Comparison of ENCODE assay signal across 8 cellular contexts in genomic region chrX:18885317-18886004, GRCh38.
DNase-seq lines count a peak whose midpoint lies in the region; FAIRE-seq and TF ChIP-seq lines count a peak whose summit lies in the region.

No MANE protein-coding gene starts in this region.

- H2BK5ac ChIP-seq in H1 (ENCODE audit: low read depth, low read length) = no peak overlapping the region

- CTCF ChIA-PET in H1 (lab: Charles Lee; ENCODE audit: partially characterized antibody) = interaction anchor here (1.0 to 1.8 kb wide), 4 partner anchors 9 to 448 kb away, joined by 3 to 6 read pairs (median 4); no protein-coding TSS in a partner anchor

- H2BK12ac ChIP-seq in H1 (ENCODE audit: low read depth, low read length) = no peak overlapping the region

- no peaks in the 10 kb centered on the region for H3K9me3 ChIP-seq in OCI-LY3 (ENCODE audit: insufficient read depth, low read length)
- no peaks in the 10 kb centered on the region for H3K9me3 ChIP-seq in H1 (ENCODE audit: insufficient read depth in 2 of 2, low read depth in 1 of 2, low read length in 1 of 2)

- H3K79me1 ChIP-seq in H1 (ENCODE audit: low read depth, low read length) = no peaks in the 10 kb centered on the region

- peak overlapping the region; percentile 53 for H3K4ac ChIP-seq in H1 (replicated peaks; ENCODE audit: insufficient read length, low read depth, low read length)

- no peak for TF ChIP-seq POLR2A in H1 (IDR thresholded peaks at IDR 0.05; ENCODE audit: control extremely low read depth in 1 of 2, low read depth in 2 of 2, low read length in 2 of 2)

- peaks cover 10% of the 10 kb centered on the region; the same call in 1 of the 2 replicates for H3K23me2 ChIP-seq in H1 (ENCODE audit: low read depth, low read length)

- H4K91ac ChIP-seq in H1 (replicated peaks; ENCODE audit: insufficient read length, low read length) = no peak overlapping the region

- H3K79me2 ChIP-seq in OCI-LY3 (ENCODE audit: low read length) (no peaks in the 10 kb centered on the region), H1 (ENCODE audit: control insufficient read depth in 1 of 2, insufficient read depth in 2 of 2, low read length in 2 of 2) (no peaks in the 10 kb centered on the region)

- H3K14ac ChIP-seq in H1 (ENCODE audit: insufficient read length) = no peak overlapping the region

- no peak overlapping the region for H2BK20ac ChIP-seq in H1 (ENCODE audit: low read length)

- H3K18ac ChIP-seq in H1 (ENCODE audit: extremely low read depth, low read length) = no peak overlapping the region

- H4K5ac ChIP-seq in H1 (ENCODE audit: insufficient read length, low read depth, low read length) = no peak overlapping the region

- H3K27ac ChIP-seq in OCI-LY3 (ENCODE audit: low read length) = no peak overlapping the region
- no peak overlapping the region for H3K27ac ChIP-seq in H1 (ENCODE audit: low read depth, low read length)

- TF ChIP-seq RAD21 in H1 (IDR thresholded peaks at IDR 0.05 in 1 of 2, conservative IDR thresholded peaks at IDR 0.05 in 1 of 2; ENCODE audit: low read depth in 2 of 2, low read length in 2 of 2) = no peak

- H4K8ac ChIP-seq in H1 (ENCODE audit: extremely low read depth, insufficient read depth, low read length) = no peak overlapping the region

- peak overlapping the region; percentile 69; the same call in 1 of the 2 replicates for H2AFZ ChIP-seq in OCI-LY3 (ENCODE audit: low read depth, low read length)
- H2AFZ ChIP-seq in H1 (ENCODE audit: low read length) = no peak overlapping the region

- H3K4me3 ChIP-seq in OCI-LY3 (ENCODE audit: low read length) (peak overlapping the region; percentile 69), H1 (ENCODE audit: extremely low read depth in 1 of 4, insufficient read depth in 2 of 4, low read depth in 3 of 4, low read length in 4 of 4) (peak overlapping the region in 2 of 4 experiments; percentile 17 to 53; a peak in 3 of 8 replicates), retinal pigment epithelial cell (ENCODE audit: low read length) (peak overlapping the region; percentile 31)

- no peak for TF ChIP-seq EP300 in H1 (IDR thresholded peaks at IDR 0.05; ENCODE audit: borderline replicate concordance in 1 of 2, low read depth in 2 of 2, low read length in 2 of 2)

- TF ChIP-seq CTCF in OCI-LY3 (IDR thresholded peaks at IDR 0.05; ENCODE audit: low read depth, low read length) (no peak), H1 (IDR thresholded peaks at IDR 0.05; ENCODE audit: control extremely low read depth in 1 of 3, insufficient read depth in 1 of 3, low read depth in 1 of 3, low read length in 3 of 3) (no peak), retinal pigment epithelial cell (conservative IDR thresholded peaks at IDR 0.05; ENCODE audit: low read depth, low read length) (no peak)

- H3K4me1 ChIP-seq in OCI-LY3 (ENCODE audit: low read length) (peaks cover 11% of the 10 kb centered on the region; the same call in 1 of the 2 replicates), H1 (replicated peaks in 1 of 4; ENCODE audit: control insufficient read depth in 3 of 4, insufficient read depth in 4 of 4, low read length in 3 of 4) (peaks cover 0 to 10% (median 2%) of the 10 kb centered on the region in 4 experiments; a peak in 2 of 7 replicates)

- H3K56ac ChIP-seq in H1 (replicated peaks; ENCODE audit: insufficient read length, low read depth, low read length) = no peak overlapping the region

- no peaks in the 10 kb centered on the region for H3K36me3 ChIP-seq in OCI-LY3 (replicated peaks; ENCODE audit: low read depth, low read length)
- H3K36me3 ChIP-seq in H1 (ENCODE audit: control insufficient read depth in 2 of 4, insufficient read depth in 4 of 4, low read length in 3 of 4) = no peaks in the 10 kb centered on the region

- H2BK15ac ChIP-seq in H1 (ENCODE audit: low read length) = no peak overlapping the region

- H2BK120ac ChIP-seq in H1 (replicated peaks; ENCODE audit: low read depth, low read length) = no peak overlapping the region

- H3K9ac ChIP-seq in OCI-LY3 (ENCODE audit: low read length) (no peak overlapping the region), H1 (replicated peaks in 1 of 4; ENCODE audit: extremely low read depth in 1 of 4, low read depth in 3 of 4, low read length in 3 of 4) (no peak overlapping the region)

- no peak overlapping the region for H2AK5ac ChIP-seq in H1 (ENCODE audit: low read depth, low read length)

- H3K23ac ChIP-seq in H1 (ENCODE audit: insufficient read length) = no peak overlapping the region

- no peak for FAIRE-seq in H1 (lab: Jason Lieb, UNC)
- no peak for FAIRE-seq in RCC 7860 (lab: Jason Lieb, UNC)

- H4K20me1 ChIP-seq in OCI-LY3 (ENCODE audit: insufficient read depth, low read length) (no peaks in the 10 kb centered on the region), H1 (replicated peaks in 1 of 2; ENCODE audit: control insufficient read depth in 1 of 2, insufficient read depth in 2 of 2, low read length in 2 of 2) (no peaks in the 10 kb centered on the region)

- H3K4me2 ChIP-seq in OCI-LY3 (ENCODE audit: low read length) (peak overlapping the region; percentile 93), H1 (ENCODE audit: insufficient read depth in 1 of 2, low read depth in 2 of 2, low read length in 2 of 2) (peak overlapping the region; percentile 79 to 91)

- 65% methylated on average over 5 of the region's 8 CpGs; no CpG with 5 or more reads in 1 of the 2 experiments for WGBS in H1 (ENCODE audit: extremely low coverage in 1 of 2, insufficient coverage in 1 of 2, insufficient read length in 1 of 2, insufficient replicate concordance in 2 of 2, low coverage in 1 of 2, low lambda C conversion rate in 2 of 2, missing lambda C conversion rate in 1 of 2), 2 experiments

- no peaks in the 10 kb centered on the region for H3K27me3 ChIP-seq in OCI-LY3 (ENCODE audit: low read depth, low read length)
- H3K27me3 ChIP-seq in H1 (replicated peaks in 1 of 4; ENCODE audit: control insufficient read depth in 3 of 4, extremely low read depth in 1 of 4, insufficient read depth in 3 of 4, low read length in 3 of 4) = no peaks in the 10 kb centered on the region; a peak in 1 of 7 replicates

- POLR2A ChIA-PET in H1 (lab: Charles Lee; ENCODE audit: partially characterized antibody) = interaction anchor here (0.7 to 1.2 kb wide), 4 partner anchors 23 to 461 kb away, joined by 3 read pairs; no protein-coding TSS in a partner anchor

- DNase-seq in stimulated activated CD4-positive, alpha-beta T cell treated with anti-CD3 and anti-CD28 coated beads, Interleukin-12 subunit alpha, Interleukin-12 subunit beta, amount 100 ng/mL, for 4 hours = peak; percentile 6
- no peak for DNase-seq in stimulated activated CD4-positive, alpha-beta T cell treated with anti-CD3 and anti-CD28 coated beads, Interleukin-15, amount 100 ng/mL, for 24 hours
- DNase-seq in H1 (ENCODE audit: low read depth in 1 of 2, low spot score in 2 of 2) = no peak
- DNase-seq in retinal pigment epithelial cell (ENCODE audit: low read depth) = no peak
- DNase-seq in T-helper 9 cell = no peak
- no peak for DNase-seq in RCC 7860 (ENCODE audit: low spot score)
- DNase-seq in NCI-H2227 (lab: John Stamatoyannopoulos, UW; ENCODE audit: unreplicated experiment) = no peak

TF ChIP-seq in H1, 55 proteins besides CTCF, POLR2A, EP300 and RAD21:
- TF ChIP-seq NRF1 (IDR thresholded peaks at IDR 0.05; ENCODE audit: low read depth, low read length) (no peak), SIRT6 (IDR thresholded peaks at IDR 0.05; ENCODE audit: low read length) (no peak), NANOG (IDR thresholded peaks at IDR 0.05; ENCODE audit: insufficient read depth, low read depth, low read length, poor library complexity, severe bottlenecking) (no peak), EGR1 (IDR thresholded peaks at IDR 0.05; ENCODE audit: borderline replicate concordance, low read depth, low read length) (no peak), RFX5 (IDR thresholded peaks at IDR 0.05; ENCODE audit: borderline replicate concordance, low read depth, low read length) (no peak), GABPA (IDR thresholded peaks at IDR 0.05; ENCODE audit: borderline replicate concordance, insufficient read depth, low read length) (no peak), CHD2 (IDR thresholded peaks at IDR 0.05; ENCODE audit: low read length) (no peak), HDAC2 (IDR thresholded peaks at IDR 0.05; ENCODE audit: borderline replicate concordance in 1 of 2, low read depth in 2 of 2, low read length in 2 of 2) (no peak), CEBPB (IDR thresholded peaks at IDR 0.05; ENCODE audit: low read depth, low read length) (no peak), RBBP5 (IDR thresholded peaks at IDR 0.05; ENCODE audit: borderline replicate concordance, low read depth, low read length) (no peak), SIN3A (conservative IDR thresholded peaks at IDR 0.05 in 1 of 2, IDR thresholded peaks at IDR 0.05 in 1 of 2; ENCODE audit: low read depth in 1 of 2, low read length in 2 of 2) (no peak), PHF8 (conservative IDR thresholded peaks at IDR 0.05; ENCODE audit: low read depth, low read length) (no peak), BACH1 (IDR thresholded peaks at IDR 0.05; ENCODE audit: low read length) (no peak), ATF2 (IDR thresholded peaks at IDR 0.05; ENCODE audit: low read length) (no peak), CBX8 (IDR thresholded peaks at IDR 0.05; ENCODE audit: borderline replicate concordance, low read depth, low read length) (no peak), KDM1A (IDR thresholded peaks at IDR 0.05; ENCODE audit: borderline replicate concordance, low read length) (no peak), KDM4A (IDR thresholded peaks at IDR 0.05; ENCODE audit: low read depth, low read length, severe bottlenecking) (no peak), CBX5 (IDR thresholded peaks at IDR 0.05; ENCODE audit: low read depth, low read length) (no peak), ATF3 (IDR thresholded peaks at IDR 0.05; ENCODE audit: insufficient read depth, low read depth, low read length) (no peak), TBP (IDR thresholded peaks at IDR 0.05; ENCODE audit: low read depth, low read length) (no peak)
